Comparison of ENCODE assay signal across 2 cellular contexts in genomic region chr11:96284917-96285316, GRCh38.
A peak's percentile ranks its signal among the peaks of the same experiment; 100 is the strongest.
TF ChIP-seq lines count a peak whose summit lies in the region.

No MANE protein-coding gene starts in this region.

TF ChIP-seq in GM12878, 131 proteins besides CTCF, POLR2A, EP300 and RAD21:
- peak; percentile 17; the same call in 1 of the 2 replicates for TF ChIP-seq IRF4 (IDR thresholded peaks at IDR 0.05; ENCODE audit: low read depth, low read length)
- TF ChIP-seq IRF3 (IDR thresholded peaks at IDR 0.05): no peak
- 0 out of 2 replicates have a peak, but pooled peaks have one; percentile 7 for TF ChIP-seq JUNB (IDR thresholded peaks at IDR 0.05)
- no peak for TF ChIP-seq SMARCA5 (IDR thresholded peaks at IDR 0.05)
- no peak for TF ChIP-seq ZZZ3 (IDR thresholded peaks at IDR 0.05; ENCODE audit: control insufficient read depth, insufficient read length, low read depth)
- TF ChIP-seq SREBF1 (IDR thresholded peaks at IDR 0.05; ENCODE audit: low read length): no peak
- TF ChIP-seq TCF3 (IDR thresholded peaks at IDR 0.05; ENCODE audit: borderline replicate concordance, insufficient read depth, low read depth, low read length): no peak
- TF ChIP-seq NR2C2 (IDR thresholded peaks at IDR 0.05; ENCODE audit: borderline replicate concordance, control insufficient read depth, insufficient read length, low read depth): no peak
- no peak for TF ChIP-seq RCOR1 (conservative IDR thresholded peaks at IDR 0.05; ENCODE audit: low read depth, low read length)
- TF ChIP-seq SIN3A (IDR thresholded peaks at IDR 0.05; ENCODE audit: low read depth, low read length): no peak
- no peak for TF ChIP-seq KAT2A (conservative IDR thresholded peaks at IDR 0.05; ENCODE audit: control insufficient read depth, low read depth, low read length)
- TF ChIP-seq RUNX3 (IDR thresholded peaks at IDR 0.05; ENCODE audit: low read length): 0 out of 2 replicates have a peak, but pooled peaks have one; percentile 27
- TF ChIP-seq GABPA (IDR thresholded peaks at IDR 0.05; ENCODE audit: low read depth): no peak

TF ChIP-seq in GM23338, 12 proteins besides CTCF, POLR2A, EP300 and RAD21:
- TF ChIP-seq STAT1 (IDR thresholded peaks at IDR 0.05; ENCODE audit: unreplicated experiment) (no peak), ZNF114 (CRISPR knock-in tag; IDR thresholded peaks at IDR 0.05) (no peak), ETS1 (IDR thresholded peaks at IDR 0.05) (no peak), NANOG (IDR thresholded peaks at IDR 0.05; ENCODE audit: borderline replicate concordance) (no peak), REST (IDR thresholded peaks at IDR 0.05; ENCODE audit: unreplicated experiment) (no peak), CREB1 (CRISPR knock-in tag; IDR thresholded peaks at IDR 0.05; ENCODE audit: low read depth) (no peak), EZH2 (IDR thresholded peaks at IDR 0.05; ENCODE audit: low read depth, unreplicated experiment) (no peak), ZNF331 (CRISPR knock-in tag; IDR thresholded peaks at IDR 0.05; ENCODE audit: low read depth) (no peak), EZH2phosphoT487 (IDR thresholded peaks at IDR 0.05; ENCODE audit: unreplicated experiment) (no peak), POLR2AphosphoS5 (IDR thresholded peaks at IDR 0.05; ENCODE audit: low read depth) (no peak), JUNB (IDR thresholded peaks at IDR 0.05; ENCODE audit: unreplicated experiment) (no peak)
- TF ChIP-seq, protein P1, sequence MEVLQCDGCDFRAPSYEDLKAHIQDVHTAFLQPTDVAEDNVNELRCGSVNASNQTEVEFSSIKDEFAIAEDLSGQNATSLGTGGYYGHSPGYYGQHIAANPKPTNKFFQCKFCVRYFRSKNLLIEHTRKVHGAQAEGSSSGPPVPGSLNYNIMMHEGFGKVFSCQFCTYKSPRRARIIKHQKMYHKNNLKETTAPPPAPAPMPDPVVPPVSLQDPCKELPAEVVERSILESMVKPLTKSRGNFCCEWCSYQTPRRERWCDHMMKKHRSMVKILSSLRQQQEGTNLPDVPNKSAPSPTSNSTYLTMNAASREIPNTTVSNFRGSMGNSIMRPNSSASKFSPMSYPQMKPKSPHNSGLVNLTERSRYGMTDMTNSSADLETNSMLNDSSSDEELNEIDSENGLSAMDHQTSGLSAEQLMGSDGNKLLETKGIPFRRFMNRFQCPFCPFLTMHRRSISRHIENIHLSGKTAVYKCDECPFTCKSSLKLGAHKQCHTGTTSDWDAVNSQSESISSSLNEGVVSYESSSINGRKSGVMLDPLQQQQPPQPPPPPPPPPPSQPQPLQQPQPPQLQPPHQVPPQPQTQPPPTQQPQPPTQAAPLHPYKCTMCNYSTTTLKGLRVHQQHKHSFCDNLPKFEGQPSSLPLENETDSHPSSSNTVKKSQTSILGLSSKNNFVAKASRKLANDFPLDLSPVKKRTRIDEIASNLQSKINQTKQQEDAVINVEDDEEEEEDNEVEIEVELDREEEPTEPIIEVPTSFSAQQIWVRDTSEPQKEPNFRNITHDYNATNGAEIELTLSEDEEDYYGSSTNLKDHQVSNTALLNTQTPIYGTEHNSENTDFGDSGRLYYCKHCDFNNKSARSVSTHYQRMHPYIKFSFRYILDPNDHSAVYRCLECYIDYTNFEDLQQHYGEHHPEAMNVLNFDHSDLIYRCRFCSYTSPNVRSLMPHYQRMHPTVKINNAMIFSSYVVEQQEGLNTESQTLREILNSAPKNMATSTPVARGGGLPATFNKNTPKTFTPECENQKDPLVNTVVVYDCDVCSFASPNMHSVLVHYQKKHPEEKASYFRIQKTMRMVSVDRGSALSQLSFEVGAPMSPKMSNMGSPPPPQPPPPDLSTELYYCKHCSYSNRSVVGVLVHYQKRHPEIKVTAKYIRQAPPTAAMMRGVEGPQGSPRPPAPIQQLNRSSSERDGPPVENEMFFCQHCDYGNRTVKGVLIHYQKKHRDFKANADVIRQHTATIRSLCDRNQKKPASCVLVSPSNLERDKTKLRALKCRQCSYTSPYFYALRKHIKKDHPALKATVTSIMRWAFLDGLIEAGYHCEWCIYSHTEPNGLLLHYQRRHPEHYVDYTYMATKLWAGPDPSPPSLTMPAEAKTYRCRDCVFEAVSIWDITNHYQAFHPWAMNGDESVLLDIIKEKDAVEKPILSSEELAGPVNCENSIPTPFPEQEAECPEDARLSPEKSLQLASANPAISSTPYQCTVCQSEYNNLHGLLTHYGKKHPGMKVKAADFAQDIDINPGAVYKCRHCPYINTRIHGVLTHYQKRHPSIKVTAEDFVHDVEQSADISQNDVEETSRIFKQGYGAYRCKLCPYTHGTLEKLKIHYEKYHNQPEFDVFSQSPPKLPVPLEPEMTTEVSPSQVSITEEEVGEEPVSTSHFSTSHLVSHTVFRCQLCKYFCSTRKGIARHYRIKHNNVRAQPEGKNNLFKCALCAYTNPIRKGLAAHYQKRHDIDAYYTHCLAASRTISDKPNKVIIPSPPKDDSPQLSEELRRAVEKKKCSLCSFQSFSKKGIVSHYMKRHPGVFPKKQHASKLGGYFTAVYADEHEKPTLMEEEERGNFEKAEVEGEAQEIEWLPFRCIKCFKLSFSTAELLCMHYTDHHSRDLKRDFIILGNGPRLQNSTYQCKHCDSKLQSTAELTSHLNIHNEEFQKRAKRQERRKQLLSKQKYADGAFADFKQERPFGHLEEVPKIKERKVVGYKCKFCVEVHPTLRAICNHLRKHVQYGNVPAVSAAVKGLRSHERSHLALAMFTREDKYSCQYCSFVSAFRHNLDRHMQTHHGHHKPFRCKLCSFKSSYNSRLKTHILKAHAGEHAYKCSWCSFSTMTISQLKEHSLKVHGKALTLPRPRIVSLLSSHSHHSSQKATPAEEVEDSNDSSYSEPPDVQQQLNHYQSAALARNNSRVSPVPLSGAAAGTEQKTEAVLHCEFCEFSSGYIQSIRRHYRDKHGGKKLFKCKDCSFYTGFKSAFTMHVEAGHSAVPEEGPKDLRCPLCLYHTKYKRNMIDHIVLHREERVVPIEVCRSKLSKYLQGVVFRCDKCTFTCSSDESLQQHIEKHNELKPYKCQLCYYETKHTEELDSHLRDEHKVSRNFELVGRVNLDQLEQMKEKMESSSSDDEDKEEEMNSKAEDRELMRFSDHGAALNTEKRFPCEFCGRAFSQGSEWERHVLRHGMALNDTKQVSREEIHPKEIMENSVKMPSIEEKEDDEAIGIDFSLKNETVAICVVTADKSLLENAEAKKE (CRISPR knock-in tag; IDR thresholded peaks at IDR 0.05): no peak
